25 cellular contexts compared by ENCODE assay signal in genomic region chr2:189851174-189851826, GRCh38.
A peak's percentile ranks its signal among the peaks of the same experiment; 100 is the strongest.
DNase-seq lines count a peak whose midpoint lies in the region; ATAC-seq, FAIRE-seq and TF ChIP-seq lines count a peak whose summit lies in the region.
"Had no signal": no experiment of that assay in that cellular context is flagged by ENCODE, and none has a peak within 500 bp of the region (broad histone marks: within the 10 kb centered on the region; RNA-seq: fewer than 3 reads in every experiment).

No MANE protein-coding gene starts in this region.

- H3K36me3 ChIP-seq in GM23338 (ENCODE audit: insufficient read depth) (no peaks in the 10 kb centered on the region), H1 (ENCODE audit: control insufficient read depth in 2 of 4, insufficient read depth in 4 of 4, low read length in 3 of 4) (peaks cover 2 to 21% (median 6%) of the 10 kb centered on the region in 4 experiments; a peak in 6 of 8 replicates), HAP-1 (replicated peaks) (peaks cover 7% of the 10 kb centered on the region; the same call in 1 of the 2 replicates)
- H3K36me3 ChIP-seq: pancreas had no signal

- no peak for TF ChIP-seq RAD21 in H1 (IDR thresholded peaks at IDR 0.05 in 1 of 2, conservative IDR thresholded peaks at IDR 0.05 in 1 of 2; ENCODE audit: low read depth in 2 of 2, low read length in 2 of 2)

- no peaks in the 10 kb centered on the region for H3K79me2 ChIP-seq in GM23338 (replicated peaks; ENCODE audit: insufficient read depth)
- H3K79me2 ChIP-seq in H1 (ENCODE audit: control insufficient read depth in 1 of 2, insufficient read depth in 2 of 2, low read length in 2 of 2), result no peaks in the 10 kb centered on the region; a peak in 2 of 4 replicates

- H3K4ac ChIP-seq in H1 (replicated peaks; ENCODE audit: insufficient read length, low read depth, low read length), result no peak overlapping the region

- ATAC-seq in GM23338, result peak; percentile 92
- ATAC-seq: effector memory CD8-positive, alpha-beta T cell; pancreas had no signal

- no peak overlapping the region for H3K56ac ChIP-seq in H1 (replicated peaks; ENCODE audit: insufficient read length, low read depth, low read length)

- no peak overlapping the region for H3K14ac ChIP-seq in H1 (ENCODE audit: insufficient read length)

- WGBS in H1 (ENCODE audit: extremely low coverage in 1 of 2, insufficient coverage in 1 of 2, insufficient read length in 1 of 2, insufficient replicate concordance in 2 of 2, low coverage in 1 of 2, low lambda C conversion rate in 2 of 2, missing lambda C conversion rate in 1 of 2), 2 experiments, result 11% methylated on average over 1 of the region's 1 CpG; no CpG with 5 or more reads in 1 of the 2 experiments

- CTCF ChIA-PET in H1 (lab: Charles Lee; ENCODE audit: partially characterized antibody), result interaction anchor here (0.7 kb wide), 1 partner anchor 19 kb away, joined by 3 read pairs; no protein-coding TSS in a partner anchor

- no peak for TF ChIP-seq EP300 in H1 (IDR thresholded peaks at IDR 0.05; ENCODE audit: borderline replicate concordance in 1 of 2, low read depth in 2 of 2, low read length in 2 of 2)

- no peaks in the 10 kb centered on the region for H4K20me1 ChIP-seq in GM23338 (replicated peaks; ENCODE audit: insufficient read depth)
- no peaks in the 10 kb centered on the region for H4K20me1 ChIP-seq in H1 (replicated peaks in 1 of 2; ENCODE audit: control insufficient read depth in 1 of 2, insufficient read depth in 2 of 2, low read length in 2 of 2)
- H4K20me1 ChIP-seq: BLaER1 treated with 17β-estradiol and CSF1 and Interleukin-3, amounts not matched to agents 10 nM and 100 nM had no signal

- no peak overlapping the region for H4K8ac ChIP-seq in H1 (ENCODE audit: extremely low read depth, insufficient read depth, low read length)

- H3K4me3 ChIP-seq in GM23338 (no peak overlapping the region), H1 (ENCODE audit: extremely low read depth in 1 of 4, insufficient read depth in 2 of 4, low read depth in 3 of 4, low read length in 4 of 4) (peak overlapping the region in 2 of 4 experiments; percentile 7 to 43; a peak in 2 of 8 replicates), HAP-1 (no peak overlapping the region)
- H3K4me3 ChIP-seq: BLaER1 treated with 17β-estradiol and CSF1 and Interleukin-3, amounts not matched to agents 10 nM and 100 nM; left ventricle myocardium inferior; pancreas; upper lobe of left lung had no signal

- FAIRE-seq in H1 (lab: Jason Lieb, UNC), result no peak
- FAIRE-seq: keratinocyte, pancreas, TTC549 had no signal

- peak overlapping the region; percentile 55 for H3K4me3 Mint-ChIP-seq in GM23338
- H3K4me3 Mint-ChIP-seq: effector memory CD8-positive, alpha-beta T cell; neural crest cell; T-helper 1 cell treated with Interleukin-12 subunit alpha and Interleukin-12 subunit beta and Interleukin-4 antibody, amounts not matched to agents 30 μg/mL and 1 μg/mL, for 36 hours had no signal

- H3K27me3 ChIP-seq in GM23338 (ENCODE audit: insufficient read depth) (no peaks in the 10 kb centered on the region), H1 (replicated peaks in 1 of 4; ENCODE audit: control insufficient read depth in 3 of 4, extremely low read depth in 1 of 4, insufficient read depth in 3 of 4, low read length in 3 of 4) (no peaks in the 10 kb centered on the region), HAP-1 (ENCODE audit: low read depth) (no peaks in the 10 kb centered on the region)
- H3K27me3 ChIP-seq: BLaER1 treated with 17β-estradiol and CSF1 and Interleukin-3, amounts not matched to agents 10 nM and 100 nM; pancreas; upper lobe of left lung had no signal

- H2BK12ac ChIP-seq in H1 (ENCODE audit: low read depth, low read length), result no peak overlapping the region

- H3K4me2 ChIP-seq in GM23338 (peak overlapping the region; percentile 38; the same call in 1 of the 2 replicates), H1 (ENCODE audit: insufficient read depth in 1 of 2, low read depth in 2 of 2, low read length in 2 of 2) (peak overlapping the region; percentile 10 to 57)
- H3K4me2 ChIP-seq: BLaER1 treated with 17β-estradiol and CSF1 and Interleukin-3, amounts not matched to agents 10 nM and 100 nM had no signal

- H3K4me1 Mint-ChIP-seq in GM23338, result peaks cover 32% of the 10 kb centered on the region
- H3K4me1 Mint-ChIP-seq: neural crest cell had no signal

- no peak overlapping the region for H2BK15ac ChIP-seq in H1 (ENCODE audit: low read length)

- H2AK5ac ChIP-seq in H1 (ENCODE audit: low read depth, low read length), result no peak overlapping the region

- H3K27ac ChIP-seq in GM23338 (ENCODE audit: low read depth) (no peak overlapping the region; the same call in 1 of the 2 replicates), H1 (ENCODE audit: low read depth, low read length) (no peak overlapping the region)
- H3K27ac ChIP-seq: BLaER1 treated with 17β-estradiol and CSF1 and Interleukin-3, amounts not matched to agents 10 nM and 100 nM; left ventricle myocardium inferior; pancreas; upper lobe of left lung had no signal

- no peaks in the 10 kb centered on the region for H3K23me2 ChIP-seq in H1 (ENCODE audit: low read depth, low read length)

- H3K27ac Mint-ChIP-seq in GM23338, result peak overlapping the region; percentile 96
- H3K27ac Mint-ChIP-seq: effector memory CD8-positive, alpha-beta T cell; T-helper 1 cell treated with Interleukin-12 subunit alpha and Interleukin-12 subunit beta and Interleukin-4 antibody, amounts not matched to agents 30 μg/mL and 1 μg/mL, for 36 hours had no signal

- no peaks in the 10 kb centered on the region for H3K9me3 Mint-ChIP-seq in GM23338
- H3K9me3 Mint-ChIP-seq: effector memory CD8-positive, alpha-beta T cell; neural crest cell; T-helper 1 cell treated with Interleukin-12 subunit alpha and Interleukin-12 subunit beta and Interleukin-4 antibody, amounts not matched to agents 30 μg/mL and 1 μg/mL, for 36 hours had no signal

- H4K5ac ChIP-seq in H1 (ENCODE audit: insufficient read length, low read depth, low read length), result peak overlapping the region; percentile 88

- H3K4me1 ChIP-seq in GM23338 (ENCODE audit: insufficient read depth) (peaks cover 23% of the 10 kb centered on the region), H1 (replicated peaks in 1 of 4; ENCODE audit: control insufficient read depth in 3 of 4, insufficient read depth in 4 of 4, low read length in 3 of 4) (peaks cover 0 to 7% (median 5%) of the 10 kb centered on the region in 4 experiments; a peak in 4 of 7 replicates), HAP-1 (no peaks in the 10 kb centered on the region)
- H3K4me1 ChIP-seq: left ventricle myocardium inferior, pancreas, upper lobe of left lung had no signal

- no peak overlapping the region for H3K18ac ChIP-seq in H1 (ENCODE audit: extremely low read depth, low read length)

- 0 out of 2 replicates have a peak, but pooled peaks cover 2% of the 10 kb centered on the region for H3K79me1 ChIP-seq in H1 (ENCODE audit: low read depth, low read length)

- H3K27me3 Mint-ChIP-seq in GM23338 (ENCODE audit: insufficient read depth, low read depth, poor library complexity), result peaks cover 1% of the 10 kb centered on the region
- H3K27me3 Mint-ChIP-seq: effector memory CD8-positive, alpha-beta T cell had no signal

- no peaks in the 10 kb centered on the region for H3F3A ChIP-seq in GM23338 (replicated peaks; ENCODE audit: low read depth)

- in situ Hi-C loops in HAP-1 (cut with MboI; ENCODE audit: low sequenced_read_pairs), result no loop called here

- TF ChIP-seq CTCF in GM23338 (conservative IDR thresholded peaks at IDR 0.05; ENCODE audit: low read depth in 2 of 2), result no peak
- TF ChIP-seq CTCF in H1 (IDR thresholded peaks at IDR 0.05; ENCODE audit: control extremely low read depth in 1 of 3, insufficient read depth in 1 of 3, low read depth in 1 of 3, low read length in 3 of 3), result no peak

- POLR2A ChIA-PET in H1 (lab: Charles Lee; ENCODE audit: partially characterized antibody), result interaction anchor here (1.0 to 1.3 kb wide), 2 partner anchors 8 to 67 kb away, joined by 3 read pairs; partner anchors contain the start of genes ORMDL1 and PMS1

- H3K9me2 ChIP-seq in GM23338 (ENCODE audit: insufficient read depth), result no peaks in the 10 kb centered on the region

- no peak overlapping the region for H2BK20ac ChIP-seq in H1 (ENCODE audit: low read length)

- no peak overlapping the region for H2BK5ac ChIP-seq in H1 (ENCODE audit: low read depth, low read length)

- no peak overlapping the region for H2BK120ac ChIP-seq in H1 (replicated peaks; ENCODE audit: low read depth, low read length)

- no peak overlapping the region for H3K23ac ChIP-seq in H1 (ENCODE audit: insufficient read length)

- no peak overlapping the region for H3K9ac ChIP-seq in H1 (replicated peaks in 1 of 4; ENCODE audit: extremely low read depth in 1 of 4, low read depth in 3 of 4, low read length in 3 of 4)
- H3K9ac ChIP-seq: BLaER1 treated with 17β-estradiol and CSF1 and Interleukin-3, amounts not matched to agents 10 nM and 100 nM had no signal

- TF ChIP-seq POLR2A in H1 (IDR thresholded peaks at IDR 0.05; ENCODE audit: control extremely low read depth in 1 of 2, low read depth in 2 of 2, low read length in 2 of 2), result no peak

- DNase-seq in DMS79 (lab: John Stamatoyannopoulos, UW), result peak; percentile 32
- DNase-seq in GM23338 (ENCODE audit: low spot score), result peak; percentile 52
- DNase-seq in NCI-H2107 (lab: John Stamatoyannopoulos, UW), result peak; percentile 25
- no peak for DNase-seq in H1 (ENCODE audit: low read depth in 1 of 2, low spot score in 2 of 2)
- no peak for DNase-seq in stimulated activated CD4-positive, alpha-beta T cell treated with anti-CD3 and anti-CD28 coated beads, Interleukin-2, amount 100 ng/mL, for 48 hours
- DNase-seq in HAP-1 (ENCODE audit: low spot score in 2 of 2), result no peak
- no peak for DNase-seq in activated CD4-positive, alpha-beta T cell treated with anti-CD3 and anti-CD28 coated beads for 4 hours
- DNase-seq: activated CD4-positive, alpha-beta T cell treated with anti-CD3 and anti-CD28 coated beads, Interleukin-2, amount 50 U/mL, for 4 hours; activated T-cell treated with anti-CD3 and anti-CD28 coated beads, Interleukin-2, amount 50 U/mL, for 48 hours; caudate nucleus; DMS53; effector memory CD8-positive, alpha-beta T cell; GDM1; hypothalamus; left ventricle myocardium inferior; mesenchymal stem cell; NCI-H146; pancreas; stimulated activated naive CD4-positive, alpha-beta T cell; upper lobe of left lung had no signal

- H2AFZ ChIP-seq in GM23338 (no peak overlapping the region), H1 (ENCODE audit: low read length) (no peak overlapping the region)

- H3K36me3 Mint-ChIP-seq in GM23338 (ENCODE audit: low read depth), result peaks cover 33% of the 10 kb centered on the region

- no peaks in the 10 kb centered on the region for H3K9me3 ChIP-seq in H1 (ENCODE audit: insufficient read depth in 2 of 2, low read depth in 1 of 2, low read length in 1 of 2)
- no peaks in the 10 kb centered on the region for H3K9me3 ChIP-seq in HAP-1
- H3K9me3 ChIP-seq: BLaER1 treated with 17β-estradiol and CSF1 and Interleukin-3, amounts not matched to agents 10 nM and 100 nM; left ventricle myocardium inferior; pancreas; upper lobe of left lung had no signal

- H4K91ac ChIP-seq in H1 (replicated peaks; ENCODE audit: insufficient read length, low read length), result no peak overlapping the region

TF ChIP-seq in GM23338, 12 proteins besides CTCF, POLR2A, EP300 and RAD21 (continues in another document):
- no peak for TF ChIP-seq POLR2AphosphoS5 (IDR thresholded peaks at IDR 0.05; ENCODE audit: low read depth)
- no peak for TF ChIP-seq JUNB (IDR thresholded peaks at IDR 0.05; ENCODE audit: unreplicated experiment)

TF ChIP-seq in H1, 55 proteins besides CTCF, POLR2A, EP300 and RAD21 (continues in another document):
- no peak for TF ChIP-seq TBP (IDR thresholded peaks at IDR 0.05; ENCODE audit: low read depth, low read length)

Comparison
In these comparisons a context has a peak if more than half of its experiments do, and no peak if none do; other contexts are left out.
1. DNase-seq: peak in DMS79 (single experiment), GM23338 (single experiment) and NCI-H2107 (single experiment); none in H1 (0 of 2), stimulated activated CD4-positive, alpha-beta T cell treated with anti-CD3 and anti-CD28 coated beads, Interleukin-2, amount 100 ng/mL, for 48 hours (0 of 2), HAP-1 (0 of 2) and activated CD4-positive, alpha-beta T cell treated with anti-CD3 and anti-CD28 coated beads for 4 hours (0 of 2).